18 cellular contexts compared by ENCODE assay signal in genomic region chr6:160238786-160239751, GRCh38. TPM values are rescaled to one million over a fixed set of nuclear protein-coding genes. Genes with fewer than 3 reads are reported as not detected.
DNase-seq lines count a peak whose midpoint lies in the region; ATAC-seq, FAIRE-seq and TF ChIP-seq lines count a peak whose summit lies in the region.
"Had no signal": no experiment of that assay in that cellular context is flagged by ENCODE, and none has a peak within 500 bp of the region (broad histone marks: within the 10 kb centered on the region; RNA-seq: fewer than 3 reads in every experiment).

No MANE protein-coding gene starts in this region.

- H3K4me2 ChIP-seq in A549 = peak overlapping the region; percentile 55

- H3K4me3 ChIP-seq in A549 (no peak overlapping the region), cardiac fibroblast (replicated peaks in 1 of 2; ENCODE audit: low read depth in 2 of 2, low read length in 2 of 2) (no peak overlapping the region)
- H3K4me3 ChIP-seq: ovary, uterus had no signal

- peaks cover 40% of the 10 kb centered on the region for H3K4me1 ChIP-seq in A549
- H3K4me1 ChIP-seq: uterus had no signal

- H3K9me3 ChIP-seq in A549 = no peaks in the 10 kb centered on the region
- H3K9me3 ChIP-seq: ovary, uterus had no signal

- no peak for FAIRE-seq in A549 (lab: Jason Lieb, UNC)
- FAIRE-seq: HTR-8/SVneo had no signal

- H3K27ac ChIP-seq in A549 = peak overlapping the region; percentile 88 to 89
- H3K27ac ChIP-seq: ovary had no signal

- CTCF ChIA-PET in A549 (lab: Yijun Ruan, JAX) = no interaction called here

- DNase-seq in A549 (ENCODE audit: low read depth in 1 of 2, low spot score in 1 of 2) = peak in 1 of 2 experiments; percentile 77
- peak; percentile 47 for DNase-seq in LoVo (ENCODE audit: low spot score)
- DNase-seq in cardiac fibroblast (ENCODE audit: low read depth in 2 of 2) = peak; percentile 26 to 29
- peak; percentile 74 for DNase-seq in kidney glomerular epithelial cell (lab: John Stamatoyannopoulos, UW)
- DNase-seq in activated T-cell treated with anti-CD3 and anti-CD28 coated beads for 4 hours = no peak
- DNase-seq in SKM-1 treated with dmso at 0.1 percent for 144 hours (lab: John Stamatoyannopoulos, UW; ENCODE audit: unreplicated experiment) = no peak
- DNase-seq in NOMO-1 treated with dmso at 0.1 percent for 144 hours (lab: John Stamatoyannopoulos, UW; ENCODE audit: unreplicated experiment) = no peak
- DNase-seq: activated CD4-positive, alpha-beta T cell treated with anti-CD3 and anti-CD28 coated beads for 1 hour; anterior cingulate cortex; DMS153; effector CD8-positive, alpha-beta T cell; NCI-H1436 treated with DMSO at 0.1 percent for 48 hours; NCI-H748 treated with DMSO at 0.1 percent for 48 hours; ovary; uterus had no signal

- no peak for TF ChIP-seq CTCF in A549 (IDR thresholded peaks at IDR 0.05)
- no peak for TF ChIP-seq CTCF in cardiac fibroblast (IDR thresholded peaks at IDR 0.05; ENCODE audit: low read depth, low read length)

- TF ChIP-seq POLR2A in A549 (IDR thresholded peaks at IDR 0.05; ENCODE audit: low read length) = no peak

- WGBS in A549 (ENCODE audit: missing lambda C conversion rate) = 56% methylated on average over 5 of the region's 5 CpGs

- ATAC-seq in A549 = peak; percentile 50 to 81; a peak in 3 of 6 replicates
- no peak for ATAC-seq in HG02610 (IDR thresholded peaks at IDR 0.05; ENCODE audit: unreplicated experiment)

- no peak for TF ChIP-seq RAD21 in A549 (conservative IDR thresholded peaks at IDR 0.05 in 1 of 2, IDR thresholded peaks at IDR 0.05 in 1 of 2)

- TF ChIP-seq EP300 in A549 (IDR thresholded peaks at IDR 0.05) = no peak; a peak in 1 of 5 replicates

- POLR2A ChIA-PET in A549 (lab: Yijun Ruan, JAX) = interaction anchor here (1.4 kb wide), 1 partner anchor 109 kb away, joined by 3 read pairs; the partner anchor contains the start of gene SLC22A3

TF ChIP-seq in A549, 52 proteins besides CTCF, POLR2A, EP300 and RAD21:
- TF ChIP-seq TP53 (CRISPR knock-in tag; IDR thresholded peaks at IDR 0.05) = no peak
- no peak for TF ChIP-seq ZFP36 (IDR thresholded peaks at IDR 0.05; ENCODE audit: borderline replicate concordance, partially characterized antibody)
- no peak for TF ChIP-seq HES2 (IDR thresholded peaks at IDR 0.05)
- TF ChIP-seq RCOR1 (IDR thresholded peaks at IDR 0.05; ENCODE audit: low read depth, low read length) = no peak
- 0 out of 2 replicates have a peak, but pooled peaks have one; percentile 30 for TF ChIP-seq ZNF302 (CRISPR knock-in tag; IDR thresholded peaks at IDR 0.05)
- no peak for TF ChIP-seq RFX5 (IDR thresholded peaks at IDR 0.05)
- no peak for TF ChIP-seq HEYL (CRISPR knock-in tag; IDR thresholded peaks at IDR 0.05)
- peak; percentile 45; the same call in 1 of the 2 replicates for TF ChIP-seq ATOH8 (CRISPR knock-in tag; IDR thresholded peaks at IDR 0.05; ENCODE audit: low read depth)
- TF ChIP-seq MAFK (IDR thresholded peaks at IDR 0.05; ENCODE audit: partially characterized antibody) = no peak
- no peak; the same call in 1 of the 2 replicates for TF ChIP-seq JUNB (IDR thresholded peaks at IDR 0.05)
- no peak for TF ChIP-seq MYC (IDR thresholded peaks at IDR 0.05; ENCODE audit: borderline replicate concordance, low read length)
- TF ChIP-seq GATA3 (IDR thresholded peaks at IDR 0.05; ENCODE audit: borderline replicate concordance) = peak; percentile 49; the same call in 1 of the 2 replicates
- peak; percentile 61; the same call in 1 of the 2 replicates for TF ChIP-seq ESRRA (IDR thresholded peaks at IDR 0.05; ENCODE audit: borderline replicate concordance, low read length)
- no peak for TF ChIP-seq EHMT2 (IDR thresholded peaks at IDR 0.05; ENCODE audit: low read depth)
- TF ChIP-seq HDAC2 (IDR thresholded peaks at IDR 0.05) = no peak
- TF ChIP-seq CHD2 (IDR thresholded peaks at IDR 0.05; ENCODE audit: low read length, partially characterized antibody) = no peak
- no peak for TF ChIP-seq FOSL2 (IDR thresholded peaks at IDR 0.05)
- peak; percentile 63 for TF ChIP-seq FOSL2 (CRISPR knock-in tag; IDR thresholded peaks at IDR 0.05)
- TF ChIP-seq KDM1A (IDR thresholded peaks at IDR 0.05; ENCODE audit: low read depth) = no peak

RNA-seq across cellular contexts. Expression of gene SLC22A2, which starts 19.6 kb away (rescaled TPM):
- polyA plus RNA-seq in A549 (2011; rRNA removed) (not detected in 2 replicates), A549 (2017; fragmentation: RNase III; extraction: RNeasy Plus Mini Kit Qiagen cat#74134 plus additional on column Dnase treatment) (0.04 TPM in 1 of 3 replicates, not detected in the others)
- polyA plus RNA-seq in A549 (2012; cell fraction: cytosol; rRNA removed) = 0.03 TPM in 1 of 2 replicates, not detected in the other
- polyA plus RNA-seq in A549 (2012; cell fraction: nucleus; rRNA removed) = not detected in 2 replicates
- not detected in 2 replicates for polyA minus RNA-seq in A549 (2011; rRNA and poly(A)+ RNA removed)
- polyA plus RNA-seq: AG04450 had no signal

Comparison
In these comparisons a context has a peak if more than half of its experiments do, and no peak if none do; other contexts are left out.
1. DNase-seq: peak in LoVo (single experiment), cardiac fibroblast (2 of 2) and kidney glomerular epithelial cell (single experiment); none in activated T-cell treated with anti-CD3 and anti-CD28 coated beads for 4 hours (single experiment), SKM-1 treated with dmso at 0.1 percent for 144 hours (single experiment) and NOMO-1 treated with dmso at 0.1 percent for 144 hours (single experiment).